13 cellular contexts compared by ENCODE assay signal in genomic region chr3:16253601-16254000, GRCh38. TPM values are rescaled to one million over a fixed set of nuclear protein-coding genes. Genes with fewer than 3 reads are reported as not detected.
A peak's percentile ranks its signal among the peaks of the same experiment; 100 is the strongest.
DNase-seq lines count a peak whose midpoint lies in the region; ATAC-seq and TF ChIP-seq lines count a peak whose summit lies in the region.
"Had no signal": no experiment of that assay in that cellular context is flagged by ENCODE, and none has a peak within 500 bp of the region (broad histone marks: within the 10 kb centered on the region; RNA-seq: fewer than 3 reads in every experiment).

No MANE protein-coding gene starts in this region.

- in situ Hi-C loops in GM23248 (cut with MboI): no loop called here

- H3K27me3 Mint-ChIP-seq in osteocyte (ENCODE audit: unreplicated experiment): peaks cover 2% of the 10 kb centered on the region

- H3K4me2 ChIP-seq in GM23248 (ENCODE audit: unreplicated experiment): no peak overlapping the region

- CTCF ChIA-PET in A673 (lab: Charles Lee): no interaction called here

- no peaks in the 10 kb centered on the region for H3K9me3 Mint-ChIP-seq in osteocyte (ENCODE audit: unreplicated experiment)
- H3K9me3 Mint-ChIP-seq: activated naive CD8-positive, alpha-beta T cell treated with anti-CD3 and anti-CD28 coated beads, Interleukin-2, amount 10 ng/mL, durations not matched to agents 7 days and 5 days had no signal

- no peaks in the 10 kb centered on the region for H3K79me2 ChIP-seq in GM23248 (ENCODE audit: insufficient read depth)

- H3K27me3 ChIP-seq in GM23248 (replicated peaks; ENCODE audit: insufficient read depth) (no peaks in the 10 kb centered on the region), A673 (replicated peaks; ENCODE audit: insufficient read depth, low read depth, low read length, poor library complexity) (no peaks in the 10 kb centered on the region)

- H3K4me3 Mint-ChIP-seq in osteocyte (ENCODE audit: unreplicated experiment): no peak overlapping the region
- H3K4me3 Mint-ChIP-seq: activated naive CD8-positive, alpha-beta T cell treated with anti-CD3 and anti-CD28 coated beads, Interleukin-2, amount 10 ng/mL, durations not matched to agents 7 days and 5 days; B cell had no signal

- H3K36me3 ChIP-seq in GM23248 (ENCODE audit: low read depth): no peaks in the 10 kb centered on the region
- H3K36me3 ChIP-seq in A673 (ENCODE audit: insufficient read depth, low read length, poor library complexity, severe bottlenecking): no peaks in the 10 kb centered on the region

- POLR2A ChIA-PET in A673 (lab: Charles Lee; ENCODE audit: low non-redundant PET): no interaction called here

- H4K20me1 ChIP-seq in GM23248 (ENCODE audit: insufficient read depth): no peaks in the 10 kb centered on the region

- BruUV-seq in A673 (replicated peaks; lab: Mats Ljungman, UMichigan): no TSS peak

- TF ChIP-seq CTCF in A673 (conservative IDR thresholded peaks at IDR 0.05; ENCODE audit: low read depth, low read length) (no peak), osteocyte (IDR thresholded peaks at IDR 0.05) (no peak)

- H3K4me1 ChIP-seq in GM23248 (ENCODE audit: insufficient read depth) (no peaks in the 10 kb centered on the region), A673 (ENCODE audit: insufficient read depth, low read length, poor library complexity, severe bottlenecking) (no peaks in the 10 kb centered on the region)

- H3K4me3 ChIP-seq in GM23248: no peak overlapping the region
- no peak overlapping the region for H3K4me3 ChIP-seq in A673 (ENCODE audit: low read depth, low read length, poor library complexity, severe bottlenecking)
- H3K4me3 ChIP-seq: skin epidermis had no signal

- H3K9me3 ChIP-seq in GM23248 (ENCODE audit: low read depth) (no peaks in the 10 kb centered on the region), A673 (ENCODE audit: low read depth, low read length, poor library complexity, severe bottlenecking) (no peaks in the 10 kb centered on the region)

- no peaks in the 10 kb centered on the region for H3K36me3 Mint-ChIP-seq in osteocyte (ENCODE audit: unreplicated experiment)
- H3K36me3 Mint-ChIP-seq: activated naive CD8-positive, alpha-beta T cell treated with anti-CD3 and anti-CD28 coated beads, Interleukin-2, amount 10 ng/mL, durations not matched to agents 7 days and 5 days had no signal

- ATAC-seq in left ventricle myocardium superior: peak; percentile 94
- ATAC-seq: Panc1 had no signal

- H2AFZ ChIP-seq in GM23248: no peak overlapping the region

- intact Hi-C loops in left ventricle myocardium superior (cut with micrococcal nuclease): no loop called here
- intact Hi-C loops in A673 (cut with micrococcal nuclease; ENCODE audit: unreplicated experiment): no loop called here

- H3K27ac ChIP-seq in GM23248: no peak overlapping the region
- no peak overlapping the region for H3K27ac ChIP-seq in A673 (ENCODE audit: low read depth, low read length, poor library complexity, severe bottlenecking)
- H3K27ac ChIP-seq: skin epidermis had no signal

- DNase-seq in GM23248: peak; percentile 48
- DNase-seq in amniotic epithelial cell (ENCODE audit: low read depth): peak; percentile 89
- DNase-seq in left ventricle myocardium superior: peak; percentile 61
- DNase-seq in renal cortical epithelial cell (ENCODE audit: low read depth): peak; percentile 36
- DNase-seq in A673 (ENCODE audit: low spot score): no peak
- no peak for DNase-seq in cerebellum (ENCODE audit: low spot score)
- no peak for DNase-seq in NCI-H526 (lab: John Stamatoyannopoulos, UW)
- DNase-seq in osteocyte (ENCODE audit: extremely low spot score, unreplicated experiment): no peak
- DNase-seq: activated naive CD8-positive, alpha-beta T cell treated with anti-CD3 and anti-CD28 coated beads, Interleukin-2, amount 10 ng/mL, durations not matched to agents 7 days and 5 days; effector CD8-positive, alpha-beta T cell had no signal

- 83 to 86% methylated on average over 7 of the region's 7 CpGs for WGBS in GM23248 (ENCODE audit: low coverage in 1 of 2, low lambda C conversion rate in 2 of 2, missing lambda C conversion rate in 2 of 2), 2 experiments

- no peaks in the 10 kb centered on the region for H3K9me2 ChIP-seq in GM23248 (ENCODE audit: insufficient read depth)

- H3K4me1 Mint-ChIP-seq in osteocyte (ENCODE audit: unreplicated experiment): no peaks in the 10 kb centered on the region

- peaks cover 9% of the 10 kb centered on the region; the same call in 1 of the 2 replicates for H3F3A ChIP-seq in GM23248 (ENCODE audit: insufficient read depth)

- no peak overlapping the region for H3K9ac ChIP-seq in GM23248

- no peak overlapping the region for H3K27ac Mint-ChIP-seq in osteocyte (ENCODE audit: unreplicated experiment)
- H3K27ac Mint-ChIP-seq: B cell had no signal

RNA-seq across cellular contexts. Expression of gene DPH3, which starts 11.1 kb away (rescaled TPM):
- 27.1 and 27.3 TPM in 2 replicates for total RNA-seq in GM23248 (2014; rRNA removed; shearing (Covaris generic))
- 46.1 and 51.3 TPM in 2 replicates for polyA plus RNA-seq in GM23248 (2016; fragmentation: Nextera tagmentation; extraction: Ambion mirVana)
- 18.2 TPM for total RNA-seq in left ventricle myocardium superior
- total RNA-seq in renal cortical epithelial cell: 24.7 and 37.5 TPM in 2 replicates
- 24.0 and 26.4 TPM in 2 replicates for total RNA-seq in A673 (2021)
- 16.1 TPM for total RNA-seq in cerebellum
- 16.7 and 21.4 TPM in 2 replicates for total RNA-seq in osteocyte

RNA-seq across cellular contexts. Expression of gene OXNAD1, which starts 11.4 kb away (rescaled TPM):
- 3.4 and 10.8 TPM in 2 replicates for total RNA-seq in GM23248 (2014; rRNA removed; shearing (Covaris generic))
- polyA plus RNA-seq in GM23248 (2016; fragmentation: Nextera tagmentation; extraction: Ambion mirVana): 9.8 and 10.2 TPM in 2 replicates
- total RNA-seq in left ventricle myocardium superior (15.4 TPM), renal cortical epithelial cell (16.5 and 18.5 TPM in 2 replicates), A673 (2021) (19.8 and 21.5 TPM in 2 replicates), cerebellum (28.9 TPM), osteocyte (10.4 and 10.8 TPM in 2 replicates)

Comparison
In these comparisons a context has a peak if more than half of its experiments do, and no peak if none do; other contexts are left out.
1. DNase-seq: peak in GM23248 (single experiment), amniotic epithelial cell (single experiment), left ventricle myocardium superior (single experiment) and renal cortical epithelial cell (single experiment); none in A673 (single experiment), cerebellum (single experiment), NCI-H526 (0 of 2) and osteocyte (single experiment).